Comparison of ENCODE assay signal across 12 cellular contexts in the genomic region with DNA sequence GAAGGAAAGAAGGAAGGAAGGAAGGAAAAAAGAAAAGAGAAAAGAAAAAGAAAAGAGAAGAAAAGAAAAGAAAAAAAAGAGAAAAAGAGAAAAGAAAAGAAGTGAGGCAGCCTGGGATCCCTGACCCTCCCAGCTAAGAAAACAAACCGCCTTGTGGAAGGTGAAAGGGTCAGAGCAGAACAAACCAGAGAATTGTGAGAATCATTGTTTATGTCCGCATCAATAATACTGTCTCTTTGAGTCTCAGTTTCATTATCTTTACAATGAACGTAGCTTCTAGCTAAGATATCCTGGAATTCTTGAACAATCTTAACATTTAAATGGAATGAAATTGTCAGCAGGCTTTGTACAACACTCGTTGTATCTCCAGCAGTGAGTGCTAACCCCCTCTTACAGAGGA.
DNase-seq lines count a peak whose midpoint lies in the region; ATAC-seq and TF ChIP-seq lines count a peak whose summit lies in the region.
"Had no signal": no experiment of that assay in that cellular context is flagged by ENCODE, and none has a peak within 500 bp of the region (broad histone marks: within the 10 kb centered on the region; RNA-seq: fewer than 3 reads in every experiment).

No MANE protein-coding gene starts in this region.

- DNase-seq in right atrium auricular region (ENCODE audit: low spot score) (no peak), left ventricle myocardium superior (no peak), colonic mucosa (no peak), vagina (ENCODE audit: extremely low spot score in 2 of 2) (no peak), kidney tubule cell (ENCODE audit: low spot score) (no peak)
- DNase-seq in naive thymus-derived CD8-positive, alpha-beta T cell: no peak
- DNase-seq: NCI-H1436; stimulated activated CD4-positive, alpha-beta T cell treated with anti-CD3 and anti-CD28 coated beads, Interleukin-1b, Interleukin-23, amount 100 ng/mL, for 48 hours had no signal

- H3K9me3 ChIP-seq in right atrium auricular region (no peaks in the 10 kb centered on the region), colonic mucosa (no peaks in the 10 kb centered on the region), vagina (no peaks in the 10 kb centered on the region)
- H3K9me3 ChIP-seq: neutrophil had no signal

- ATAC-seq in left ventricle myocardium superior (no peak), HG03175 (IDR thresholded peaks at IDR 0.05; ENCODE audit: unreplicated experiment) (no peak), HG03378 (IDR thresholded peaks at IDR 0.05; ENCODE audit: unreplicated experiment) (no peak)
- ATAC-seq in naive thymus-derived CD8-positive, alpha-beta T cell: no peak

- peak overlapping the region in 4 of 10 donors; percentile 49 to 84 (median 78) for H3K4me3 Mint-ChIP-seq in naive thymus-derived CD8-positive, alpha-beta T cell
- H3K4me3 Mint-ChIP-seq: stimulated activated naive CD8-positive, alpha-beta T cell treated with anti-CD3 and anti-CD28 coated beads, Interleukin-15, Interleukin-2, amounts not matched to agents 100 ng/mL and 50 ng/mL, for 24 hours had no signal

- peaks cover 16 to 36% (median 23%) of the 10 kb centered on the region in 4 donors for H3K4me1 Mint-ChIP-seq in naive thymus-derived CD8-positive, alpha-beta T cell

- no peaks in the 10 kb centered on the region for H3K27me3 ChIP-seq in right atrium auricular region
- no peaks in the 10 kb centered on the region for H3K27me3 ChIP-seq in colonic mucosa
- H3K27me3 ChIP-seq in vagina: no peaks in the 10 kb centered on the region
- H3K27me3 ChIP-seq: neutrophil had no signal

- H3K36me3 ChIP-seq in right atrium auricular region (no peaks in the 10 kb centered on the region), colonic mucosa (no peaks in the 10 kb centered on the region), vagina (no peaks in the 10 kb centered on the region)
- H3K36me3 ChIP-seq: neutrophil had no signal

- TF ChIP-seq CTCF in right atrium auricular region (IDR thresholded peaks at IDR 0.05): no peak
- no peak for TF ChIP-seq CTCF in colonic mucosa (IDR thresholded peaks at IDR 0.05)
- no peak for TF ChIP-seq CTCF in vagina (IDR thresholded peaks at IDR 0.05)

- H3K4me3 ChIP-seq in right atrium auricular region (no peak overlapping the region), colonic mucosa (no peak overlapping the region), vagina (no peak overlapping the region)

- peak overlapping the region in 7 of 10 donors; percentile 16 to 95 (median 78) for H3K27ac Mint-ChIP-seq in naive thymus-derived CD8-positive, alpha-beta T cell
- H3K27ac Mint-ChIP-seq: stimulated activated naive CD8-positive, alpha-beta T cell treated with anti-CD3 and anti-CD28 coated beads, Interleukin-15, Interleukin-2, amounts not matched to agents 100 ng/mL and 50 ng/mL, for 24 hours had no signal

- TF ChIP-seq POLR2A in vagina (IDR thresholded peaks at IDR 0.05): no peak

- no peaks in the 10 kb centered on the region for H3K36me3 Mint-ChIP-seq in naive thymus-derived CD8-positive, alpha-beta T cell

- H3K9me3 Mint-ChIP-seq in naive thymus-derived CD8-positive, alpha-beta T cell: no peaks in the 10 kb centered on the region
- H3K9me3 Mint-ChIP-seq: stimulated activated naive CD8-positive, alpha-beta T cell treated with anti-CD3 and anti-CD28 coated beads, Interleukin-15, Interleukin-2, amounts not matched to agents 100 ng/mL and 50 ng/mL, for 24 hours had no signal

- POLR2A ChIA-PET in naive thymus-derived CD8-positive, alpha-beta T cell (lab: Charles Lee): interaction anchor here (0.7 kb wide), 1 partner anchor 106 kb away, joined by 3 read pairs; no protein-coding TSS in a partner anchor

- H3K27ac ChIP-seq in right atrium auricular region (peak overlapping the region; percentile 72 to 78), colonic mucosa (peak overlapping the region; percentile 68), vagina (peak overlapping the region; percentile 44)
- H3K27ac ChIP-seq: neutrophil had no signal

- H3K27me3 Mint-ChIP-seq in naive thymus-derived CD8-positive, alpha-beta T cell: peaks cover 0 to 3% (median 0%) of the 10 kb centered on the region in 5 donors

- no peak overlapping the region for H3K9ac ChIP-seq in colonic mucosa (ENCODE audit: low read depth in 2 of 2, low read length in 2 of 2)

- intact Hi-C loops in left ventricle myocardium superior (cut with micrococcal nuclease): no loop called here
- intact Hi-C loops in colonic mucosa (cut with DNase I): no loop called here
- intact Hi-C loops in vagina (cut with DNase I): no loop called here

- H3K4me1 ChIP-seq in right atrium auricular region (peaks cover 0 to 61% of the 10 kb centered on the region in 2 donors), colonic mucosa (peaks cover 15% of the 10 kb centered on the region), vagina (peaks cover 90% of the 10 kb centered on the region)
